In the genomic region with DNA sequence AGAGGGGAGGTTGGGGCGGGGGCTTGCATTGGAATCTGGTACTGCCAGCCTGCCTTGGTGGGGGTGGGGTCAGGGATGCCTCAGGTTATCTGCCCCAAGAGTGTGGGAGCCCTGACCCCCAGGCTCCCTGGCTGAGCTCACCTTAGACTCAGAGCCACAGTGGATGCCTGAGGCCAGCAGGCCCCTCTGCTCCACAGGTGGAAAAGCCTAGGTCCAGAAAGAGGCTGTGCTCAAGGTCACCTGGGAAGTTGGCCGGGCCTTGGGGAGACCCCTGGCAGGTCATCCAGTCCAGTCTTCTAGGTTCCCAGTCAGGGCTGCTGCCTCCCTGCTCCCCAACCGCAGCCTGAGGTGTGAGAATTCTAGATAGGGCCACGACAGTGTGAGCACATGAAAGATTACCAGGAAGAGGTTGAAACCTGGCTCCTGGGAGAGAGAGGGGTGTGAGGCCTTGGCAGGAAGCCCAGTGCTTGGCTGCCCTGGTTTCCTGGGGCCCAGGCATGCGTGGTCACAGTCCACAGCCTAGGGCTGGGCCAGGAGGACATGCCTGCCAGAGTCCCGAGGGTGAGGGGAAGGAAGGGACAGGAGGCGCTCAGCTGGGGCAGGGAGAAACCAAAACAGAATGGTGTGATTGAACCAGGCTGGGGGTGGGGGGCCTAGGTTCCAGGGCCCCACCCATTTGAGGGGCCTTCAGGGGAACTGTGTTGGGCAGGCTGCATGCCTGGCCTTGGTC, we compare ENCODE assay signal across 8 cellular contexts. TPM values are rescaled to one million over a fixed set of nuclear protein-coding genes. Genes with fewer than 3 reads are reported as not detected.
DNase-seq lines count a peak whose midpoint lies in the region; ATAC-seq, FAIRE-seq and TF ChIP-seq lines count a peak whose summit lies in the region.

No MANE protein-coding gene starts in this region.

- ATAC-seq in activated CD8-positive, alpha-beta T cell treated with anti-CD3 and anti-CD28 coated beads for 36 hours: no peak
- ATAC-seq in heart left ventricle: peak; percentile 89 to 96 (median 90)
- ATAC-seq in sciatic nerve: peak; percentile 81
- ATAC-seq in GM21717 (IDR thresholded peaks at IDR 0.05; ENCODE audit: unreplicated experiment): no peak

- intact Hi-C loops in activated CD8-positive, alpha-beta T cell treated with anti-CD3 and anti-CD28 coated beads for 36 hours (cut with micrococcal nuclease): loop anchor here (10.0 kb wide), 1 partner anchor 400 kb away; a partner anchor contains a TSS
- intact Hi-C loops in heart left ventricle (cut with DNase I): no loop called here
- intact Hi-C loops in sciatic nerve (cut with DNase I): no loop called here

- TF ChIP-seq POLR2A in heart left ventricle (IDR thresholded peaks at IDR 0.05): no peak

- H3K9me3 Mint-ChIP-seq in activated CD8-positive, alpha-beta T cell treated with anti-CD3 and anti-CD28 coated beads for 36 hours: peaks cover 1% of the 10 kb centered on the region

- no peaks in the 10 kb centered on the region for H3K27me3 ChIP-seq in heart left ventricle

- H3K4me3 ChIP-seq in heart left ventricle: no peak overlapping the region

- H3K4me3 Mint-ChIP-seq in activated CD8-positive, alpha-beta T cell treated with anti-CD3 and anti-CD28 coated beads for 36 hours: no peak overlapping the region

- peaks cover 19% of the 10 kb centered on the region for H3K4me1 Mint-ChIP-seq in activated CD8-positive, alpha-beta T cell treated with anti-CD3 and anti-CD28 coated beads for 36 hours (ENCODE audit: low read depth)

- peak overlapping the region in 11 of 12 donors; percentile 56 to 87 (median 84) for H3K27ac ChIP-seq in heart left ventricle

- CTCF ChIA-PET in activated CD8-positive, alpha-beta T cell treated with anti-CD3 and anti-CD28 coated beads for 36 hours (lab: Charles Lee): interaction anchor here (0.7 to 4.4 kb wide), 8 partner anchors 10 to 185 kb away, joined by 3 to 23 read pairs (median 4); no protein-coding TSS in a partner anchor

- H3K27ac Mint-ChIP-seq in activated CD8-positive, alpha-beta T cell treated with anti-CD3 and anti-CD28 coated beads for 36 hours: peak overlapping the region; percentile 26

- H3K27me3 Mint-ChIP-seq in activated CD8-positive, alpha-beta T cell treated with anti-CD3 and anti-CD28 coated beads for 36 hours: no peaks in the 10 kb centered on the region

- TF ChIP-seq CTCF in activated CD8-positive, alpha-beta T cell treated with anti-CD3 and anti-CD28 coated beads for 36 hours (IDR thresholded peaks at IDR 0.05): no peak
- TF ChIP-seq CTCF in heart left ventricle (IDR thresholded peaks at IDR 0.05): no peak
- TF ChIP-seq CTCF in GM10266 (IDR thresholded peaks at IDR 0.05; ENCODE audit: control insufficient read depth, insufficient read depth, low read depth, missing control alignments): no peak

- H3K36me3 ChIP-seq in heart left ventricle: peaks cover 0 to 17% (median 0%) of the 10 kb centered on the region in 9 donors

- WGBS in heart left ventricle, 4 donors: 28 to 37% (median 31%) methylated on average over 6 to 7 of the region's 7 CpGs

- FAIRE-seq in HTR-8/SVneo (lab: Jason Lieb, UNC): no peak

- POLR2A ChIA-PET in activated CD8-positive, alpha-beta T cell treated with anti-CD3 and anti-CD28 coated beads for 36 hours (lab: Charles Lee): no interaction called here

- H3K9me3 ChIP-seq in heart left ventricle: peaks cover 0 to 11% (median 0%) of the 10 kb centered on the region in 12 donors

- H3K4me1 ChIP-seq in heart left ventricle: peaks cover 0 to 30% (median 17%) of the 10 kb centered on the region in 12 donors

- H3K36me3 Mint-ChIP-seq in activated CD8-positive, alpha-beta T cell treated with anti-CD3 and anti-CD28 coated beads for 36 hours (ENCODE audit: low read depth): no peaks in the 10 kb centered on the region

- DNase-seq in Ammon's horn (ENCODE audit: low spot score) (peak; percentile 70), HTR-8/SVneo (ENCODE audit: insufficient read length, low spot score) (peak; percentile 79), heart left ventricle (peak; percentile 84 to 92 (median 87)), sciatic nerve (ENCODE audit: low spot score) (peak; percentile 77), GM10266 (ENCODE audit: extremely low spot score) (no peak), RKO (ENCODE audit: low spot score) (no peak)
- DNase-seq in activated CD8-positive, alpha-beta T cell treated with anti-CD3 and anti-CD28 coated beads for 36 hours: peak; percentile 14

RNA-seq across cellular contexts. Expression of a gene that starts 4.9 kb away (rescaled TPM):
- 1 to 10 TPM; 1.8 to 2.0 TPM for total RNA-seq in activated CD8-positive, alpha-beta T cell treated with anti-CD3 and anti-CD28 coated beads for 36 hours
- total RNA-seq in heart left ventricle: 10 to 100 TPM; 20.8 to 49.4 (median 30.7) TPM
- polyA plus RNA-seq in heart left ventricle: 10 to 100 TPM; 27.2 to 33.7 TPM
- total RNA-seq in sciatic nerve: 38.8 TPM

Comparison
In these comparisons a context has a peak if more than half of its experiments do, and no peak if none do; other contexts are left out.
1. DNase-seq: peak in Ammon's horn (single experiment), HTR-8/SVneo (single experiment), activated CD8-positive, alpha-beta T cell treated with anti-CD3 and anti-CD28 coated beads for 36 hours (single experiment), heart left ventricle (5 of 5) and sciatic nerve (single experiment); none in GM10266 (single experiment) and RKO (single experiment).
2. ATAC-seq: peak in heart left ventricle (4 of 4) and sciatic nerve (single experiment); none in activated CD8-positive, alpha-beta T cell treated with anti-CD3 and anti-CD28 coated beads for 36 hours (single experiment) and GM21717 (single experiment).
3. RNA of a gene that starts 4.9 kb away (total RNA-seq): 38.8 TPM in sciatic nerve (single experiment) and 20.8 to 49.4 TPM in heart left ventricle; 1.8 to 2.0 TPM in activated CD8-positive, alpha-beta T cell treated with anti-CD3 and anti-CD28 coated beads for 36 hours; every median in the first group is over 4 times any median in the second.